Comparison of ENCODE assay signal across 31 cellular contexts in the genomic region with DNA sequence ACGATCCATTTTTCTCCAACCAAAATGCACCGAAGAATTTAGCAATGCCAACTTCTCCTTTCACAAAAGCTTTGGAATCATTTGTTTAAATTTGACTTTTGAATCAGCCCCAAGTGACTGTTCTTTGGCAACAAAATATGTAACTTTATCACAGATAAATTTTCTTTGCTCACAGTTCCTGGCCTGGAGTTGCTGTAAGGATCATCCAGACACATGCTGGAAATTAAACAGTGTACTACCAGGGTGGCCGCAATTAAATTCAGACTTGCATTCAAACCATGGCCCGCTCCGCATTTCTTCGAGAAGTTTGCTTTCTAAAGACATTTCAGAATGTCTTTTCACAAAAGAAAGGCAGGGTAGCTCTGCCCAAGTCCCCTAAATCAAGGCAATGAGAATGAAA.
DNase-seq lines count a peak whose midpoint lies in the region; ATAC-seq and TF ChIP-seq lines count a peak whose summit lies in the region.
"Had no signal": no experiment of that assay in that cellular context is flagged by ENCODE, and none has a peak within 500 bp of the region (broad histone marks: within the 10 kb centered on the region; RNA-seq: fewer than 3 reads in every experiment).

No MANE protein-coding gene starts in this region.

- H3K36me3 ChIP-seq in ascending aorta (no peaks in the 10 kb centered on the region), neuronal stem cell (replicated peaks in 1 of 2; ENCODE audit: control insufficient read depth in 2 of 2, insufficient read depth in 2 of 2, low read length in 2 of 2) (no peaks in the 10 kb centered on the region), thoracic aorta (no peaks in the 10 kb centered on the region)
- H3K36me3 ChIP-seq: BLaER1, HAP-1, tibial nerve had no signal

- peak overlapping the region; percentile 0 for H2AFZ ChIP-seq in neuronal stem cell (ENCODE audit: low read length)

- H3K4me2 ChIP-seq in neuronal stem cell (ENCODE audit: insufficient read depth, low read length, poor library complexity, severe bottlenecking) = no peak overlapping the region
- H3K4me2 ChIP-seq: BLaER1 had no signal

- H3K79me1 ChIP-seq in neuronal stem cell (ENCODE audit: low read depth, low read length) = no peaks in the 10 kb centered on the region

- no peaks in the 10 kb centered on the region for H3K9me3 ChIP-seq in ascending aorta
- no peaks in the 10 kb centered on the region for H3K9me3 ChIP-seq in neuronal stem cell (replicated peaks in 1 of 2; ENCODE audit: control insufficient read depth in 2 of 2, insufficient read depth in 1 of 2, low read depth in 1 of 2, low read length in 2 of 2)
- no peaks in the 10 kb centered on the region for H3K9me3 ChIP-seq in thoracic aorta
- H3K9me3 ChIP-seq: BLaER1, HAP-1, tibial nerve had no signal

- no peak overlapping the region for H2BK12ac ChIP-seq in neuronal stem cell (ENCODE audit: low read length)

- no peak overlapping the region for H3K4ac ChIP-seq in neuronal stem cell (ENCODE audit: low read length)

- H3K23ac ChIP-seq in neuronal stem cell (ENCODE audit: low read depth, low read length, poor library complexity) = no peak overlapping the region

- H3K4me3 ChIP-seq in ascending aorta (peak overlapping the region; percentile 31 to 49), neuronal stem cell (ENCODE audit: low read length in 2 of 2) (no peak overlapping the region), thoracic aorta (peak overlapping the region; percentile 71)
- H3K4me3 ChIP-seq: BLaER1, GM12878, HAP-1, tibial nerve had no signal

- DNase-seq in ascending aorta (ENCODE audit: low spot score in 2 of 2) = no peak
- peak; percentile 36 for DNase-seq in fibroblast of gingiva (ENCODE audit: low read depth)
- DNase-seq in neuronal stem cell (ENCODE audit: low spot score) = no peak
- DNase-seq in thoracic aorta (ENCODE audit: low spot score) = no peak
- DNase-seq in T-helper 1 cell = no peak
- DNase-seq in NOMO-1 treated with dmso at 0.1 percent for 144 hours (lab: John Stamatoyannopoulos, UW; ENCODE audit: unreplicated experiment) = no peak
- DNase-seq in middle frontal gyrus (ENCODE audit: extremely low spot score, low spot score) = no peak
- DNase-seq: activated CD4-positive, alpha-beta T cell treated with anti-CD3 and anti-CD28 coated beads, Interleukin-2, amount 50 U/mL, for 48 hours; activated CD4-positive, CD25-positive, alpha-beta regulatory T cell treated with anti-CD3 and anti-CD28 coated beads, Interleukin-2, amount 50 U/mL, for 72 hours; activated naive CD8-positive, alpha-beta T cell treated with anti-CD3 and anti-CD28 coated beads, Interleukin-2, amount 50 U/mL, for 24 hours; activated T-cell treated with anti-CD3 and anti-CD28 coated beads, Interleukin-2, amount 50 U/mL, for 72 hours; DMS153; glutamatergic neuron; MV-4-11; naive thymus-derived CD8-positive, alpha-beta T cell; NCI-H1436; NCI-H2081; NCI-H345; NCI-H69; occipital lobe; Right ventricle myocardium superior; small intestine; stimulated activated naive B cell treated with anti-CD40 and anti-IgM and Interleukin-4, amounts not matched to agents 10 μg/mL and 1 μg/mL and 100 μg/mL, for 72 hours; T-helper 17 cell had no signal

- no peak overlapping the region for H2BK120ac ChIP-seq in neuronal stem cell (ENCODE audit: low read depth, low read length)

- H3K27ac ChIP-seq in ascending aorta (peak overlapping the region; percentile 88 to 89), neuronal stem cell (replicated peaks; ENCODE audit: low read length) (no peak overlapping the region), thoracic aorta (peak overlapping the region; percentile 87 to 95)
- H3K27ac ChIP-seq: BLaER1 had no signal

- ATAC-seq in thoracic aorta (ENCODE audit: insufficient number of reproducible peaks, low FRiP score, low read depth) (no peak), GM19452 (IDR thresholded peaks at IDR 0.05; ENCODE audit: unreplicated experiment) (no peak)
- ATAC-seq: activated naive CD8-positive, alpha-beta T cell treated with anti-CD3 and anti-CD28 coated beads, Interleukin-2, amount 50 U/mL, for 24 hours; activated T-cell treated with anti-CD3 and anti-CD28 coated beads, Interleukin-2, amount 50 U/mL, for 72 hours; GM12878; naive thymus-derived CD8-positive, alpha-beta T cell; Panc1; SK-N-SH treated with all-trans-retinoic acid at 6 μM for 48 hours; stimulated activated naive B cell treated with anti-CD40 and anti-IgM and Interleukin-4, amounts not matched to agents 10 μg/mL and 1 μg/mL and 100 μg/mL, for 72 hours; T-helper 17 cell had no signal

- H2AK5ac ChIP-seq in neuronal stem cell (ENCODE audit: low read depth, low read length) = no peak overlapping the region

- no peak overlapping the region for H2BK5ac ChIP-seq in neuronal stem cell (ENCODE audit: low read length)

- intact Hi-C loops in ascending aorta (cut with DNase I) = loop anchor here (5.0 to 10.0 kb wide), 6 partner anchors 37 to 651 kb away; no protein-coding TSS in a partner anchor

- no CpG with 5 or more reads among the region's 6 CpGs for WGBS in neuronal stem cell (ENCODE audit: extremely low coverage in 2 of 2, insufficient read length in 2 of 2, insufficient replicate concordance in 1 of 2), 2 donors

- H3K18ac ChIP-seq in neuronal stem cell (ENCODE audit: low read length) = no peak overlapping the region

- H3K4me1 ChIP-seq in ascending aorta (peaks cover 0 to 10% of the 10 kb centered on the region in 2 donors), neuronal stem cell (ENCODE audit: control insufficient read depth in 2 of 2, insufficient read depth in 1 of 2, low read depth in 1 of 2, low read length in 2 of 2) (peaks cover 4 to 40% of the 10 kb centered on the region in 2 donors), thoracic aorta (ENCODE audit: control insufficient read depth in 1 of 2, low read depth in 2 of 2) (peaks cover 11 to 55% of the 10 kb centered on the region in 2 donors)
- H3K4me1 ChIP-seq: BLaER1, HAP-1 had no signal

- no peak overlapping the region for H4K8ac ChIP-seq in neuronal stem cell (ENCODE audit: low read depth, low read length)

- no peaks in the 10 kb centered on the region for H3K27me3 ChIP-seq in ascending aorta
- H3K27me3 ChIP-seq in neuronal stem cell (ENCODE audit: control insufficient read depth in 3 of 3, insufficient read depth in 3 of 3, low read depth in 1 of 3, low read length in 3 of 3) = no peaks in the 10 kb centered on the region
- no peaks in the 10 kb centered on the region for H3K27me3 ChIP-seq in thoracic aorta (replicated peaks; ENCODE audit: insufficient read depth)
- H3K27me3 ChIP-seq: BLaER1, tibial nerve had no signal

- H4K91ac ChIP-seq in neuronal stem cell (ENCODE audit: low read depth, low read length, poor library complexity) = no peak overlapping the region

- no peak overlapping the region for H3K9ac ChIP-seq in neuronal stem cell (ENCODE audit: low read depth, low read length, poor library complexity)
- H3K9ac ChIP-seq: BLaER1 had no signal

- no peak overlapping the region for H2BK15ac ChIP-seq in neuronal stem cell (ENCODE audit: low read length)

- H3K14ac ChIP-seq in neuronal stem cell (ENCODE audit: low read length) = no peak overlapping the region

- TF ChIP-seq CTCF in ascending aorta (IDR thresholded peaks at IDR 0.05) (no peak), thoracic aorta (IDR thresholded peaks at IDR 0.05) (no peak)

Comparison
In these comparisons a context has a peak if more than half of its experiments do, and no peak if none do; other contexts are left out.
1. H3K4me3 ChIP-seq: peak in ascending aorta (2 of 2) and thoracic aorta (single experiment); none in neuronal stem cell (0 of 2).